10 cellular contexts compared by ENCODE assay signal in the genomic region with DNA sequence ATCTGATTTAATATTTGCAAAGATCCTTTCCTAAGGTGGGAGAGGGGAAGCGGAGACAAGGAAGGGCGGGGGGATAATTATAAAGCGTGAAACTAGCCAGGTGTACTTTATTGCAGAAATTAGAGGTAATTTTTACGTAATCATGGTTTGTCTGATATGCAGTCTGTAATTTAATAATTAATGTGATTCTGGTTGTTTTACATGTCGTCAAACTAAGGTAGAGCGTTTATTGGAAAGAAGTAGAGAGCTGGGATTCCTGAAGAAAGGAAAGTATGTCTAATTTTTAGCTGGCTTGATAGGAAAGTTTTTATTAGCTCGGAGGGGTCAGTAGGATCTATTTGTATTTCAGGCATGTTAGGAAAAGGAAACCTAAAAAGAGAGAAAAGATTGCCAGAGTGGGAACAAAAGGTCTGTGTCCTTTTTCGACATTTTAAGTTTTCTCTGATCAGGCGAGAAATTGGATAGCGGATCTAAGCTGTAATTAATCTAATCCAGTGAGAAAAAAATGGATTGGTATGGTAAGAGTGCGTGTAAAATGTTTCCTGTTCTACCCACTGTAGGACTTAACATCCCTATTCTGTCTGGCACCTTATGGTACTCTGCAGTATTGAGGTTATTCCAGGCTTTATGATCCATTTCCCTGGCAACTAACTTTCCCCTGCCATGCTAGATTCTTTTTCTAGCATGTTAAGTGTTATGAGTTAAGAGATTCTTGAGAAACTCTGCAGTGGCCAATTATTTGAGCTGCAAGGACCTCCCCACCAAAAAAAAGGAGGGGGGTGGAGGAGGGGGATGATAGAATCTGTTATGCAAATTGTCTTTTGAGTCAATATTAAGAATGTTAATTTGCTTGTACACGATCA. TPM values are rescaled to one million over a fixed set of nuclear protein-coding genes. Genes with fewer than 3 reads are reported as not detected.
DNase-seq lines count a peak whose midpoint lies in the region; ATAC-seq and TF ChIP-seq lines count a peak whose summit lies in the region.
"Had no signal": no experiment of that assay in that cellular context is flagged by ENCODE, and none has a peak within 500 bp of the region (broad histone marks: within the 10 kb centered on the region; RNA-seq: fewer than 3 reads in every experiment).

No MANE protein-coding gene starts in this region.

- no peak overlapping the region for H3K18ac ChIP-seq in mesenchymal stem cell (ENCODE audit: low read depth in 1 of 2, low read length in 2 of 2)

- TF ChIP-seq CTCF in choroid plexus epithelial cell (conservative IDR thresholded peaks at IDR 0.05; ENCODE audit: low read depth, low read length) (no peak), tibial artery (IDR thresholded peaks at IDR 0.05) (no peak)

- peak overlapping the region; percentile 97 for H3K9ac ChIP-seq in mesenchymal stem cell (ENCODE audit: low read length)

- H3K9me3 ChIP-seq in mesenchymal stem cell (ENCODE audit: control insufficient read depth, low read length) (no peaks in the 10 kb centered on the region), tibial artery (no peaks in the 10 kb centered on the region)

- peaks cover 11% of the 10 kb centered on the region for H3K4me1 Mint-ChIP-seq in activated CD8-positive, alpha-beta memory T cell treated with anti-CD3 and anti-CD28 coated beads, Interleukin-2, amount 10 ng/mL, durations not matched to agents 7 days and 5 days

- no peak for DNase-seq in activated CD8-positive, alpha-beta memory T cell treated with anti-CD3 and anti-CD28 coated beads, Interleukin-2, amount 10 ng/mL, durations not matched to agents 7 days and 5 days
- no peak for DNase-seq in activated CD8-positive, alpha-beta memory T cell treated with anti-CD3 and anti-CD28 coated beads, Interleukin-2, amount 50 U/mL, for 48 hours
- DNase-seq in choroid plexus epithelial cell (ENCODE audit: low read depth) (no peak), mesenchymal stem cell (no peak), tibial artery (no peak), GM19238 (ENCODE audit: insufficient read length, low spot score) (no peak), NCI-H1436 (lab: John Stamatoyannopoulos, UW) (no peak)
- DNase-seq: cerebellar nuclear complex, NCI-H748 treated with DMSO at 0.1 percent for 48 hours had no signal

- H3K4me1 ChIP-seq in mesenchymal stem cell (ENCODE audit: control insufficient read depth, insufficient read depth, low read depth, low read length) (peaks cover 1% of the 10 kb centered on the region), tibial artery (peaks cover 0 to 23% (median 12%) of the 10 kb centered on the region in 4 donors)

- H3K36me3 ChIP-seq in mesenchymal stem cell (ENCODE audit: control insufficient read depth in 1 of 2, insufficient read depth in 2 of 2, low read depth in 1 of 2, low read length in 2 of 2) (no peaks in the 10 kb centered on the region), tibial artery (no peaks in the 10 kb centered on the region)

- peaks cover 4% of the 10 kb centered on the region for H3K36me3 Mint-ChIP-seq in activated CD8-positive, alpha-beta memory T cell treated with anti-CD3 and anti-CD28 coated beads, Interleukin-2, amount 10 ng/mL, durations not matched to agents 7 days and 5 days

- H2BK15ac ChIP-seq in mesenchymal stem cell (ENCODE audit: low read depth, poor library complexity, severe bottlenecking) = no peak overlapping the region

- no peaks in the 10 kb centered on the region for H3K9me3 Mint-ChIP-seq in activated CD8-positive, alpha-beta memory T cell treated with anti-CD3 and anti-CD28 coated beads, Interleukin-2, amount 10 ng/mL, durations not matched to agents 7 days and 5 days (ENCODE audit: low read depth)

- H3K27me3 Mint-ChIP-seq in activated CD8-positive, alpha-beta memory T cell treated with anti-CD3 and anti-CD28 coated beads, Interleukin-2, amount 10 ng/mL, durations not matched to agents 7 days and 5 days = peaks cover 85% of the 10 kb centered on the region

- no peak for ATAC-seq in activated CD8-positive, alpha-beta memory T cell treated with anti-CD3 and anti-CD28 coated beads, Interleukin-2, amount 10 ng/mL, durations not matched to agents 7 days and 5 days
- no peak for ATAC-seq in GM19452 (IDR thresholded peaks at IDR 0.05; ENCODE audit: unreplicated experiment)

- H3K27ac Mint-ChIP-seq in activated CD8-positive, alpha-beta memory T cell treated with anti-CD3 and anti-CD28 coated beads, Interleukin-2, amount 10 ng/mL, durations not matched to agents 7 days and 5 days = peak overlapping the region; percentile 9

- no peak overlapping the region for H2BK120ac ChIP-seq in mesenchymal stem cell (ENCODE audit: low read depth, low read length)

- H2BK12ac ChIP-seq in mesenchymal stem cell (ENCODE audit: low read length in 2 of 2) = no peak overlapping the region

- H3K4me3 ChIP-seq in choroid plexus epithelial cell (ENCODE audit: low read depth, low read length) = peak overlapping the region; percentile 56
- peak overlapping the region; percentile 83 to 94 for H3K4me3 ChIP-seq in mesenchymal stem cell (ENCODE audit: insufficient read depth in 1 of 2, low read depth in 1 of 2, low read length in 2 of 2)
- H3K4me3 ChIP-seq in tibial artery = peak overlapping the region; percentile 91 to 99

- no peak overlapping the region for H2AFZ ChIP-seq in mesenchymal stem cell (ENCODE audit: low read depth, low read length)

- 45% methylated on average over 11 of the region's 12 CpGs for WGBS in mesenchymal stem cell

- intact Hi-C loops in tibial artery (cut with DNase I; ENCODE audit: low total_unique reads) = loop anchor here (10.0 kb wide), 1 partner anchor 214 kb away; no protein-coding TSS in a partner anchor

- H3K4ac ChIP-seq in mesenchymal stem cell (ENCODE audit: low read depth in 1 of 2, low read length in 2 of 2) = no peak overlapping the region

- H4K8ac ChIP-seq in mesenchymal stem cell (ENCODE audit: low read length) = no peak overlapping the region

- H3K4me3 Mint-ChIP-seq in activated CD8-positive, alpha-beta memory T cell treated with anti-CD3 and anti-CD28 coated beads, Interleukin-2, amount 10 ng/mL, durations not matched to agents 7 days and 5 days = peak overlapping the region; percentile 66

- no peak overlapping the region for H2BK5ac ChIP-seq in mesenchymal stem cell (ENCODE audit: low read depth, low read length, poor library complexity, severe bottlenecking)

- peak overlapping the region; percentile 85 for H3K4me2 ChIP-seq in mesenchymal stem cell (ENCODE audit: low read length, poor library complexity, severe bottlenecking)

- H3K27ac ChIP-seq in mesenchymal stem cell (ENCODE audit: low read length, poor library complexity, severe bottlenecking) (no peak overlapping the region), tibial artery (peak overlapping the region; percentile 74 to 91)

- H3K14ac ChIP-seq in mesenchymal stem cell (ENCODE audit: low read length in 2 of 2) = peak overlapping the region in 1 of 2 experiments; percentile 18

- H3K27me3 ChIP-seq in mesenchymal stem cell (ENCODE audit: control insufficient read depth in 1 of 2, insufficient read depth in 1 of 2, low read length in 2 of 2) (no peaks in the 10 kb centered on the region), tibial artery (no peaks in the 10 kb centered on the region)

- H4K91ac ChIP-seq in mesenchymal stem cell (ENCODE audit: low read length) = no peak overlapping the region

- CTCF ChIA-PET in activated CD8-positive, alpha-beta memory T cell treated with anti-CD3 and anti-CD28 coated beads, Interleukin-2, amount 10 ng/mL, durations not matched to agents 7 days and 5 days (lab: Charles Lee) = interaction anchor here (0.8 kb wide), 1 partner anchor 17 kb away, joined by 3 read pairs; no protein-coding TSS in a partner anchor

- peaks cover 3% of the 10 kb centered on the region for H3K79me1 ChIP-seq in mesenchymal stem cell (replicated peaks; ENCODE audit: low read length, poor library complexity, severe bottlenecking)

- H3K23ac ChIP-seq in mesenchymal stem cell (ENCODE audit: low read length in 2 of 2) = no peak overlapping the region

- no peak overlapping the region for H2AK5ac ChIP-seq in mesenchymal stem cell (ENCODE audit: low read length, severe bottlenecking)

RNA-seq across cellular contexts. Expression of a gene that starts 1.4 kb away (rescaled TPM):
- total RNA-seq in activated CD8-positive, alpha-beta memory T cell treated with anti-CD3 and anti-CD28 coated beads, Interleukin-2, amount 10 ng/mL, durations not matched to agents 7 days and 5 days = 100 to 1,000 TPM; 205 to 219 TPM
- 8.8 TPM for polyA plus RNA-seq in mesenchymal stem cell (2013, experiment 1 of 2)
- 8.9 TPM for polyA plus RNA-seq in mesenchymal stem cell (2013, experiment 2 of 2)
